Comparison of ENCODE assay signal across 25 cellular contexts in the genomic region with DNA sequence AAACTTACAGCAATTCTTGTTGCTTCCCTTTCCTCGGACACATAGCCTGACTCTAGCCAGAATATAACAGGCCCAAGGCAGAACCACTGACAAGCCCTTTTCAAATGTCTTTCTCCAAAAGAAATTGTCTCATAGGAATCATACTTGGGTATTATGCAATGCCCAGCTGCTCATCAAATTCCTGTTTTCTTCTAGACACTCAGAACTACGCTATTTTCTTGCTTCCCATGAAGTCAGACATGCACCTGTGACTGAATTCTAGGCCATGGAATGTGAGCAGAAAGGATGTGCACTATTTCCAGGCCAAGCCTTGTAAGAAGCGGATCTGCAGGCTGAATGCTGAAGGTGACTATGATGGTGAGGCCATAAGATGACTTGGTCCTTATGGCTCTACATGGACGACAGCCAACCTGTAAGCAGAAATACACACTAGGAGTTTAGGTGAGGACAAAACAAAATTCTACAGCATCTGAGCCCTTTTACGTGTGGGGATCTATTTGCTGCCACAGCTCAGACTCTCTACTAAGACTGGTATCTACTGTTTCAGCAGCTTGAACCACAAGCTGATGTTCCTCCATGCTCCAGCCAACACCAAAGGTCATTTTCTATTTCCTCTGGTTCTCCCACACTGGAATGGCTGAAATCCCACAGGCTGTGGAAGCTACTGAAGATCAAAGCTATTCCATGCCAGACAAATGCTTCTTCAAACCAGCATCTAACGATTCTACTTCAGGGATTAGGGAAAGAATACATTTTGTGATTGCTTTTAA.
"Had no signal": no experiment of that assay in that cellular context is flagged by ENCODE, and none has a peak within 500 bp of the region (broad histone marks: within the 10 kb centered on the region; RNA-seq: fewer than 3 reads in every experiment).

No MANE protein-coding gene starts in this region.

- H3K27me3 Mint-ChIP-seq: activated B cell treated with CpG ODN at 0.5 μM for 24 hours; activated CD4-positive, alpha-beta T cell treated with anti-CD3 and anti-CD28 coated beads, Interleukin-2, amount 10 ng/mL, durations not matched to agents 7 days and 5 days had no signal

- H3K4me1 ChIP-seq: SJSA1 had no signal

- H3K27ac ChIP-seq: RWPE1, SJSA1 had no signal

- H3K27ac Mint-ChIP-seq: activated B cell treated with CpG ODN at 0.5 μM for 24 hours; activated CD4-positive, alpha-beta memory T cell treated with anti-CD3 and anti-CD28 coated beads for 36 hours; activated CD4-positive, alpha-beta T cell treated with anti-CD3 and anti-CD28 coated beads, Interleukin-2, amount 10 ng/mL, durations not matched to agents 7 days and 5 days; activated naive CD4-positive, alpha-beta T cell treated with anti-CD3 and anti-CD28 coated beads, Interleukin-2, amount 50 U/mL, for 72 hours; T-helper 1 cell treated with Interleukin-12 subunit alpha and Interleukin-12 subunit beta and Interleukin-4 antibody, amounts not matched to agents 30 μg/mL and 1 μg/mL, for 36 hours had no signal

- H3K9me3 Mint-ChIP-seq: activated B cell treated with CpG ODN at 0.5 μM for 24 hours; activated CD4-positive, alpha-beta memory T cell treated with anti-CD3 and anti-CD28 coated beads for 36 hours; activated CD4-positive, alpha-beta T cell treated with anti-CD3 and anti-CD28 coated beads, Interleukin-2, amount 10 ng/mL, durations not matched to agents 7 days and 5 days; activated T-cell treated with anti-CD3 and anti-CD28 coated beads, Interleukin-2, amount 50 U/mL, for 4 hours; T-helper 1 cell treated with Interleukin-12 subunit alpha and Interleukin-12 subunit beta and Interleukin-4 antibody, amounts not matched to agents 30 μg/mL and 1 μg/mL, for 36 hours had no signal

- ATAC-seq: activated naive CD4-positive, alpha-beta T cell treated with anti-CD3 and anti-CD28 coated beads, Interleukin-2, amount 50 U/mL, for 72 hours; activated T-cell treated with anti-CD3 and anti-CD28 coated beads, Interleukin-2, amount 50 U/mL, for 4 hours; K562; Panc1; SK-N-SH treated with all-trans-retinoic acid at 6 μM for 48 hours had no signal

- H3K4me3 ChIP-seq: K562, SJSA1 had no signal

- H3K9me3 ChIP-seq: SJSA1 had no signal

- H3K4me1 Mint-ChIP-seq: activated B cell treated with CpG ODN at 0.5 μM for 24 hours; activated CD4-positive, alpha-beta T cell treated with anti-CD3 and anti-CD28 coated beads, Interleukin-2, amount 10 ng/mL, durations not matched to agents 7 days and 5 days had no signal

- H3K27me3 ChIP-seq: SJSA1 had no signal

- H3K36me3 ChIP-seq: SJSA1 had no signal

- FAIRE-seq: K562 had no signal

- H3K4me3 Mint-ChIP-seq: activated B cell treated with CpG ODN at 0.5 μM for 24 hours; activated CD4-positive, alpha-beta memory T cell treated with anti-CD3 and anti-CD28 coated beads for 36 hours; activated CD4-positive, alpha-beta T cell treated with anti-CD3 and anti-CD28 coated beads, Interleukin-2, amount 10 ng/mL, durations not matched to agents 7 days and 5 days; activated T-cell treated with anti-CD3 and anti-CD28 coated beads, Interleukin-2, amount 50 U/mL, for 4 hours; T-helper 1 cell treated with Interleukin-12 subunit alpha and Interleukin-12 subunit beta and Interleukin-4 antibody, amounts not matched to agents 30 μg/mL and 1 μg/mL, for 36 hours had no signal

- DNase-seq: activated B cell treated with CpG ODN at 0.5 μM for 24 hours; activated CD4-positive, alpha-beta memory T cell treated with anti-CD3 and anti-CD28 coated beads for 36 hours; activated CD4-positive, alpha-beta T cell treated with anti-CD3 and anti-CD28 coated beads for 1 hour; activated CD4-positive, alpha-beta T cell treated with anti-CD3 and anti-CD28 coated beads, Interleukin-2, amount 10 ng/mL, durations not matched to agents 7 days and 5 days; activated CD8-positive, alpha-beta memory T cell treated with anti-CD3 and anti-CD28 coated beads for 24 hours; activated effector memory CD4-positive, alpha-beta T cell treated with anti-CD3 and anti-CD28 coated beads, Interleukin-2, amount 50 U/mL, for 16 hours; activated naive CD4-positive, alpha-beta T cell treated with Interleukin-2 at 50 U/mL for 16 hours; activated T-cell treated with anti-CD3 and anti-CD28 coated beads, Interleukin-2, amount 50 U/mL, for 4 hours; caudate nucleus; Karpas-422; NCI-H1092; NCI-H1930; NCI-H2171; NCI-H2227 treated with DMSO at 0.1 percent for 48 hours; NCI-H526; OCI-M1; SHP77; SW 1271 had no signal

- H3K36me3 Mint-ChIP-seq: activated CD4-positive, alpha-beta memory T cell treated with anti-CD3 and anti-CD28 coated beads for 36 hours; activated naive CD4-positive, alpha-beta T cell treated with anti-CD3 and anti-CD28 coated beads, Interleukin-2, amount 50 U/mL, for 72 hours had no signal
